19 cellular contexts compared by ENCODE assay signal in the genomic region with DNA sequence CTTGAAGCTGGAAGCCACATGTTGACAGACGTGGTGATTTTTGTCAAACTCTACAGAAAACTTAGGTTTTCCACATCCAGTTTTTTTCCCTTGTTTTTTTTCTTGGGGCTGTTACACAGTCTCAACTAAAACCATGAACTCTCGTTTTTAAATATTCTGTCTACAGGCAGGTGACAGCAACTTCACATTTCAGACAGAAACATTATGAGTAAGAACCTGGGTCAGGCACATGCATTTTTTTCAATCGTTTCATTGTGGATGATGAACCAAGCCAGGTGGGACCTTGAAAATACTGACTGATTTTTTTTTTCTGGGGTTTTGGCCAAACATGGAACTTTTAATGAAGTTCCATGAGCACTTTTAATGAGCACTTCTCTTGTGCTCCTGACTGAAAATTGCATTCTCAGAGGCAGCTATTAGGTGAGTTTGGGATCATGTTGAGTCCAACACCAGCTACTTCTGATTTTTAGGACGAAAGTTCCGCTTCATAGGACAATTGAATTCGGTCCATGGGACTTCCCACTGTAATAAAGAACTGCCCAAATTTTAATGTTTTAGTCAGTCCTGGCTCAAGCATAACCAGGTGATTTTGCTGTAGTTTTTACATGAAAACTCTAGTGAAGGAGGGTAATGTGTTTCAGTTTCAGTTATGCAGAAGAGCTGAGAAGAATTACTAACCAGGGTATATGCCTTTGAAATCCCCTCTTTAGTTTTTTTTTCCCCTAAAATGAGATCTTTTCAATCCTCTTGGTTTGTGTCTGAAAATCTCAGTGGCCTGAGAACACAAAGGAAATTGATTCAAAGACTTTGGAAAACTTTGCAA.
DNase-seq lines count a peak whose midpoint lies in the region; ATAC-seq, FAIRE-seq and TF ChIP-seq lines count a peak whose summit lies in the region.
"Had no signal": no experiment of that assay in that cellular context is flagged by ENCODE, and none has a peak within 500 bp of the region (broad histone marks: within the 10 kb centered on the region; RNA-seq: fewer than 3 reads in every experiment).

No MANE protein-coding gene starts in this region.

- H3K4me3 Mint-ChIP-seq in HFFc6: no peak overlapping the region
- H3K4me3 Mint-ChIP-seq: activated T-cell treated with anti-CD3 and anti-CD28 coated beads, Interleukin-2, amount 50 U/mL, for 4 hours; GM23338 had no signal

- no peak for TF ChIP-seq CTCF in HFFc6 (IDR thresholded peaks at IDR 0.05)

- no peak for DNase-seq in D341Med (ENCODE audit: low spot score)
- DNase-seq in urothelium cell line (ENCODE audit: low spot score): no peak
- no peak for DNase-seq in HFFc6
- no peak for DNase-seq in caudate nucleus (lab: John Stamatoyannopoulos, UW)
- DNase-seq: activated T-cell treated with anti-CD3 and anti-CD28 coated beads, Interleukin-2, amount 50 U/mL, for 4 hours; EL; foreskin fibroblast; NCI-H1694 treated with DMSO at 0.1 percent for 48 hours; NK-92 treated with Interleukin-12 subunit alpha and Interleukin-12 subunit beta, amount 100 ng/mL, for 24 hours; SK-N-SH; stimulated activated CD4-positive, alpha-beta T cell treated with anti-CD3 and anti-CD28 coated beads, Interleukin-2, amount 100 ng/mL, for 24 hours; stimulated activated naive CD4-positive, alpha-beta T cell treated with Interleukin-2 at 50 U/mL for 16 hours; WERI-Rb-1 had no signal

- peaks cover 5% of the 10 kb centered on the region for H3K9me3 Mint-ChIP-seq in HFFc6
- H3K9me3 Mint-ChIP-seq: activated T-cell treated with anti-CD3 and anti-CD28 coated beads, Interleukin-2, amount 50 U/mL, for 4 hours; GM23338 had no signal

- H3K27ac ChIP-seq in caudate nucleus (ENCODE audit: low read depth, low read length): no peak overlapping the region
- H3K27ac ChIP-seq: ascending aorta, WERI-Rb-1 had no signal

- H3K27ac Mint-ChIP-seq in HFFc6: no peak overlapping the region
- H3K27ac Mint-ChIP-seq: GM23338 had no signal

- no peaks in the 10 kb centered on the region for H3K4me1 Mint-ChIP-seq in HFFc6 (ENCODE audit: low read depth)
- H3K4me1 Mint-ChIP-seq: GM23338 had no signal

- FAIRE-seq in urothelium cell line (lab: Jason Lieb, UNC): no peak

- no peaks in the 10 kb centered on the region for H3K36me3 Mint-ChIP-seq in HFFc6 (ENCODE audit: low read depth)

- no peaks in the 10 kb centered on the region; the same call in 1 of the 2 replicates for H3K27me3 Mint-ChIP-seq in HFFc6 (ENCODE audit: insufficient read depth)

- peak; percentile 89 for ATAC-seq in GM18508 (IDR thresholded peaks at IDR 0.05; ENCODE audit: insufficient read depth, unreplicated experiment)
- peak; percentile 69 for ATAC-seq in GM21360 (IDR thresholded peaks at IDR 0.05; ENCODE audit: unreplicated experiment)
- ATAC-seq in HG02870 (IDR thresholded peaks at IDR 0.05; ENCODE audit: unreplicated experiment): peak; percentile 80
- ATAC-seq in HG03469 (IDR thresholded peaks at IDR 0.05; ENCODE audit: unreplicated experiment): peak; percentile 38
- ATAC-seq: activated T-cell treated with anti-CD3 and anti-CD28 coated beads, Interleukin-2, amount 50 U/mL, for 4 hours; GM23338 had no signal

Comparison
In these comparisons a context has a peak if more than half of its experiments do, and no peak if none do; other contexts are left out.
1. ATAC-seq: peak in every context shown above with its lines; median percentile 89 in GM18508; 80 in HG02870; 69 in GM21360; 38 in HG03469.